ENCODE assay signal across 8 cellular contexts in genomic region chr13:48505597-48506091, GRCh38. TPM values are rescaled to one million over a fixed set of nuclear protein-coding genes. Genes with fewer than 3 reads are reported as not detected.
DNase-seq lines count a peak whose midpoint lies in the region; ATAC-seq, FAIRE-seq and TF ChIP-seq lines count a peak whose summit lies in the region.

No MANE protein-coding gene starts in this region.

- peak overlapping the region; percentile 78 for H3K4me2 ChIP-seq in OCI-LY3 (ENCODE audit: low read length)

- peak; percentile 66 for ATAC-seq in GM18870 (IDR thresholded peaks at IDR 0.05; ENCODE audit: unreplicated experiment)
- peak; percentile 65 for ATAC-seq in HG02840 (IDR thresholded peaks at IDR 0.05; ENCODE audit: low FRiP score, unreplicated experiment)

- 0 out of 2 replicates have a peak overlapping the region, but pooled peaks have one; percentile 11 for H2AFZ ChIP-seq in OCI-LY3 (ENCODE audit: low read depth, low read length)

- peak overlapping the region; percentile 59 for H3K9ac ChIP-seq in OCI-LY3 (ENCODE audit: low read length)
- H3K9ac ChIP-seq in mucosa of rectum (ENCODE audit: low read depth in 1 of 2, low read length in 2 of 2), result peak overlapping the region; percentile 31 to 32

- DNase-seq in amniotic stem cell (lab: John Stamatoyannopoulos, UW) (peak; percentile 79), cerebellum (ENCODE audit: low spot score) (no peak), frontal cortex (ENCODE audit: low spot score in 2 of 2) (no peak), mesenteric fat pad (ENCODE audit: low spot score) (no peak)

- peaks cover 84% of the 10 kb centered on the region for H3K4me1 ChIP-seq in OCI-LY3 (ENCODE audit: low read length)
- H3K4me1 ChIP-seq in mucosa of rectum (ENCODE audit: control insufficient read depth in 2 of 2, insufficient read depth in 2 of 2, low read length in 2 of 2), result peaks cover 0 to 7% of the 10 kb centered on the region in 2 donors

- peaks cover 22% of the 10 kb centered on the region for H3K36me3 ChIP-seq in OCI-LY3 (replicated peaks; ENCODE audit: low read depth, low read length)
- H3K36me3 ChIP-seq in mucosa of rectum (ENCODE audit: control insufficient read depth in 2 of 2, insufficient read depth in 2 of 2, low read length in 2 of 2), result peaks cover 0 to 2% of the 10 kb centered on the region in 2 donors

- peak overlapping the region; percentile 56 for H3K4me3 ChIP-seq in OCI-LY3 (ENCODE audit: low read length)
- H3K4me3 ChIP-seq in mucosa of rectum (ENCODE audit: low read length in 2 of 2), result peak overlapping the region in 1 of 2 donors; percentile 14

- no peaks in the 10 kb centered on the region for H4K20me1 ChIP-seq in OCI-LY3 (ENCODE audit: insufficient read depth, low read length)

- H3K27me3 ChIP-seq in OCI-LY3 (ENCODE audit: low read depth, low read length) (no peaks in the 10 kb centered on the region), mucosa of rectum (ENCODE audit: control insufficient read depth in 2 of 2, insufficient read depth in 2 of 2, low read length in 2 of 2) (no peaks in the 10 kb centered on the region)

- H3K79me2 ChIP-seq in OCI-LY3 (ENCODE audit: low read length), result no peaks in the 10 kb centered on the region

- H3K27ac ChIP-seq in OCI-LY3 (ENCODE audit: low read length) (peak overlapping the region; percentile 93), mucosa of rectum (ENCODE audit: low read depth in 2 of 2, low read length in 2 of 2) (peak overlapping the region; percentile 77 to 79)

- no peak for TF ChIP-seq CTCF in OCI-LY3 (IDR thresholded peaks at IDR 0.05; ENCODE audit: low read depth, low read length)

- FAIRE-seq in frontal cortex (lab: Jason Lieb, UNC), result no peak

- H3K9me3 ChIP-seq in OCI-LY3 (ENCODE audit: insufficient read depth, low read length) (no peaks in the 10 kb centered on the region), mucosa of rectum (ENCODE audit: control insufficient read depth in 2 of 2, low read length in 2 of 2) (no peaks in the 10 kb centered on the region)

RNA-seq across cellular contexts. Expression of gene RCBTB2, which starts 27.2 kb away (rescaled TPM):
- total RNA-seq in cerebellum (42.2 TPM), frontal cortex (33.0 TPM), mesenteric fat pad (11.8 TPM)
